In the genomic region with DNA sequence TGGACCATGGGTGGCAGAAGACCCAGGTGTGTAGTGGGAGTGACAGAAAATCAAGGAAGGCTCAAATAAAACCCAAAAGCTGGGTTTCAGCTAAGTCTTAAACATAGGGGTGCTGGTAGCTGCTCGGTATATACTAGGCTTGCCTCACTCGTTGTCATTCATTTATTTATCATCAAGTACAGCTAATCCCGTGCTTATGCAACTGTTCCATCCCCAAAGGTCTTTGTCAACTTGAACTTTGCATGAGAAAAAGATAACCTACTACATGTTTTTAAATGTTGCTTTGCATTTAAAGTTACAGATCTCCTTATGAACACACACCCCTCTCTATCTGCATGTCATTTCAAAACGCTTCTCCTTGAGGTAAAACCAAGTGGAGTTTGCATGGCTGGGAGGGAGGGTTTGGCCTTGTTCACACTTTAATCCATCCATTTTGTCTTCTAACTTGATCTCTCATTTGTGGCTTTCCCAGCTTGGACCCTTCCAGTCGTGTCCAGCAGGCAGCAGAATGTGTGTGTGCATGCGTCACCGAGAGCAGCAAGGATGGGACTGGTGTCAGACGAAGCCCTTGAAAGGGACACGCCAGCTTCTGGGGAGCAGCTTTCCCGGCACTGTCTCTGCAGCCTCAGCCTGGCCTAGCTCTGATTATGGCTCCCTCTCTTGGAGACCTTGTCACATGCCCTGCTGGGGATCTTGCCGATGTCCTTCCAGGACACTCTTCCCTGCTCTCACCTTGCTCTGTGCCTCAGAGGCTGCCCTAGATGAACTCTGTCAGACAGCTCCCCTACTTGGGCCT, we compare ENCODE assay signal across 1 cellular context.
TF ChIP-seq lines count a peak whose summit lies in the region.

No MANE protein-coding gene starts in this region.

TF ChIP-seq in SK-N-SH, 30 proteins besides CTCF, POLR2A, EP300 and RAD21 (continued from another document):
- TF ChIP-seq, protein P1, sequence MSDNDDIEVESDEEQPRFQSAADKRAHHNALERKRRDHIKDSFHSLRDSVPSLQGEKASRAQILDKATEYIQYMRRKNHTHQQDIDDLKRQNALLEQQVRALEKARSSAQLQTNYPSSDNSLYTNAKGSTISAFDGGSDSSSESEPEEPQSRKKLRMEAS (IDR thresholded peaks at IDR 0.05; ENCODE audit: low read depth), result no peak
- TF ChIP-seq RCOR1 (IDR thresholded peaks at IDR 0.05; ENCODE audit: low read length), result no peak
- no peak for TF ChIP-seq RFX5 (IDR thresholded peaks at IDR 0.05; ENCODE audit: low read length)
